Comparison of ENCODE assay signal across 2 cellular contexts in genomic region chr9:40925149-40925548, GRCh38.
TF ChIP-seq lines count a peak whose summit lies in the region.

No MANE protein-coding gene starts in this region.

TF ChIP-seq in liver, 16 proteins besides CTCF, POLR2A, EP300 and RAD21 (continued from another document):
- no peak for TF ChIP-seq MAX (IDR thresholded peaks at IDR 0.05)
- no peak for TF ChIP-seq REST (IDR thresholded peaks at IDR 0.05)
- no peak for TF ChIP-seq EGR1 (IDR thresholded peaks at IDR 0.05; ENCODE audit: low read depth in 2 of 2)
- TF ChIP-seq NR2F2 (IDR thresholded peaks at IDR 0.05) = no peak
- TF ChIP-seq FOXA2 (IDR thresholded peaks at IDR 0.05) = no peak
- TF ChIP-seq RXRA (IDR thresholded peaks at IDR 0.05) = no peak
- no peak for TF ChIP-seq JUND (IDR thresholded peaks at IDR 0.05)

TF ChIP-seq in HepG2, 621 proteins besides CTCF, POLR2A, EP300 and RAD21 (continued from another document):
- TF ChIP-seq ZSCAN22 (CRISPR knock-in tag; IDR thresholded peaks at IDR 0.05) (no peak), SNAPC5 (CRISPR knock-in tag; IDR thresholded peaks at IDR 0.05; ENCODE audit: borderline replicate concordance) (no peak), HDAC1 (CRISPR knock-in tag; IDR thresholded peaks at IDR 0.05) (no peak)
TF ChIP-seq in HepG2: peak in this region for 0.
